Comparison of ENCODE assay signal across 8 cellular contexts in the genomic region with DNA sequence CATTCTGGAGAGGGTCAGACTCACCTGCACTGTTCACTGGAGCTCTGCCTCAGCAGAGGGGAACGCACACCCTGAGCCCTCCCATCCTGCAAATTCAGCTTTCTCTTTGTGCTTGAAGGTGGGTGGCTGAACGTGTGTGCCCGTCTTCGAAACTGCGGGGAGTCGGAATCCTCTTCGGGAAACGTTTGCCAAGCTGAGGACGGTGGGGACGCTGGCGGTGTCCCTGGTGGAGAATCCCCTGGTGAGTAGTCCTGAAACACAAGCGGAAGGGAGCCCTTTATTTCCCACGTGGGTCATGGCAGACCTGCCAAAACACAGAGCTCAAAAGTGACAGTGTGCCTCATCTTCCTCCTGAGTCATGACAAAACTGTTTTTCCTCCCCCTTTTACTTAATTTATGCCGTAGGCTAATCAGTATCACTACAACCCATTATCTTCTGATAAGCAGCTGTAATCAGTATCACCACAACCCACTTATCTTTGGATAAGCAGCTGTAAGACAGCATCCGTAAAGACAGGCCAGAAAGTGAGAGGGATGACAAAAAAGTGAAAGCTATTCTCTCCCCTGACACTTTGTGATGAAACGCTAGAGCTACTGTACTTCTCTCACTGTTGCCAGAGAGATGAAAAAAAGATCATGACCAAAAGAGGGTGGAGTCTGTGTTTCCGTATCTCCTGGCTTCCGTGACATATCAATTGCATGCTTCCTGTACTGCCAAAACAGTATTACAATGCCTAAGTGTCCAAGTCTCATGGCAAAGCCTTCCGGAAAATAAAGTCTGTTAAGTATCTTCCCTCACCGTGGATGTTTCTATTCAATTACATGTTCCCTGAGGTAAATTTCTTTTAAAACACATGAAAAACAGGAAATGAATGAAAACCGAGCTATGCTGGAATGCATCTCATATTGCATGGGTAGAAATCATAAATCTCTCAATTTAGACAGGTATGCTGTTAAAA.
DNase-seq lines count a peak whose midpoint lies in the region; ATAC-seq, FAIRE-seq and TF ChIP-seq lines count a peak whose summit lies in the region.

No MANE protein-coding gene starts in this region.

- H3K4me3 ChIP-seq in mesodermal cell (ENCODE audit: extremely low read depth, insufficient read depth, low read length, poor library complexity, severe bottlenecking) (peak overlapping the region; percentile 7), thymus (ENCODE audit: low read length) (peak overlapping the region; percentile 36), thyroid gland (replicated peaks in 1 of 3) (no peak overlapping the region), prostate gland (no peak overlapping the region)

- peaks cover 4% of the 10 kb centered on the region for H3K36me3 Mint-ChIP-seq in activated naive CD8-positive, alpha-beta T cell treated with anti-CD3 and anti-CD28 coated beads, Interleukin-2, amount 10 ng/mL, durations not matched to agents 7 days and 5 days

- ATAC-seq in HG02588 (IDR thresholded peaks at IDR 0.05; ENCODE audit: unreplicated experiment): peak; percentile 92
- ATAC-seq in activated naive CD8-positive, alpha-beta T cell treated with anti-CD3 and anti-CD28 coated beads, Interleukin-2, amount 10 ng/mL, durations not matched to agents 7 days and 5 days (ENCODE audit: low read depth): peak; percentile 90

- POLR2A ChIA-PET in activated naive CD8-positive, alpha-beta T cell treated with anti-CD3 and anti-CD28 coated beads, Interleukin-2, amount 10 ng/mL, durations not matched to agents 7 days and 5 days (lab: Charles Lee): interaction anchor here (0.7 to 2.1 kb wide), 16 partner anchors 8 to 1666 kb away, joined by 3 to 22 read pairs (median 4); partner anchors contain the start of genes TBC1D4 and UCHL3

- H3K36me3 ChIP-seq in mesodermal cell (ENCODE audit: control insufficient read depth, insufficient read depth, low read length) (no peaks in the 10 kb centered on the region), thymus (ENCODE audit: control insufficient read depth, insufficient read depth) (no peaks in the 10 kb centered on the region), thyroid gland (peaks cover 0 to 7% of the 10 kb centered on the region in 2 donors), prostate gland (no peaks in the 10 kb centered on the region)

- TF ChIP-seq POLR2A in GM12892 (IDR thresholded peaks at IDR 0.05; ENCODE audit: low read depth, low read length) (peak; percentile 47), thyroid gland (IDR thresholded peaks at IDR 0.05) (no peak), prostate gland (IDR thresholded peaks at IDR 0.05) (no peak)

- peak; percentile 90 for FAIRE-seq in GM12892 (lab: Jason Lieb, UNC)

- peak overlapping the region; percentile 98 for H3K27ac Mint-ChIP-seq in activated naive CD8-positive, alpha-beta T cell treated with anti-CD3 and anti-CD28 coated beads, Interleukin-2, amount 10 ng/mL, durations not matched to agents 7 days and 5 days

- H3K9me3 Mint-ChIP-seq in activated naive CD8-positive, alpha-beta T cell treated with anti-CD3 and anti-CD28 coated beads, Interleukin-2, amount 10 ng/mL, durations not matched to agents 7 days and 5 days: no peaks in the 10 kb centered on the region

- peak overlapping the region; percentile 95 for H3K4me3 Mint-ChIP-seq in activated naive CD8-positive, alpha-beta T cell treated with anti-CD3 and anti-CD28 coated beads, Interleukin-2, amount 10 ng/mL, durations not matched to agents 7 days and 5 days

- H3K4me1 ChIP-seq in mesodermal cell (ENCODE audit: control insufficient read depth, insufficient read depth, low read length, poor library complexity, severe bottlenecking) (peaks cover 10% of the 10 kb centered on the region), thymus (ENCODE audit: control insufficient read depth, insufficient read depth, low read length) (no peaks in the 10 kb centered on the region), thyroid gland (peaks cover 0 to 6% of the 10 kb centered on the region in 2 donors), prostate gland (replicated peaks) (no peaks in the 10 kb centered on the region)

- H3K9me3 ChIP-seq in mesodermal cell (ENCODE audit: control insufficient read depth, low read length): no peaks in the 10 kb centered on the region
- H3K9me3 ChIP-seq in thymus (ENCODE audit: control insufficient read depth): no peaks in the 10 kb centered on the region
- no peaks in the 10 kb centered on the region for H3K9me3 ChIP-seq in thyroid gland
- H3K9me3 ChIP-seq in prostate gland: no peaks in the 10 kb centered on the region

- H3K27ac ChIP-seq in mesodermal cell (ENCODE audit: low read depth, low read length, severe bottlenecking) (peak overlapping the region; percentile 23), thymus (ENCODE audit: low read depth) (peak overlapping the region; percentile 77), thyroid gland (peak overlapping the region in 1 of 3 donors; percentile 36), prostate gland (no peak overlapping the region)

- intact Hi-C loops in thyroid gland (cut with DNase I): no loop called here
- intact Hi-C loops in prostate gland (cut with DNase I): no loop called here

- DNase-seq in GM12892 (ENCODE audit: insufficient read length): peak; percentile 17
- peak; percentile 68 for DNase-seq in RPMI7951 (ENCODE audit: low read depth)
- DNase-seq in activated naive CD8-positive, alpha-beta T cell treated with anti-CD3 and anti-CD28 coated beads, Interleukin-2, amount 10 ng/mL, durations not matched to agents 7 days and 5 days: peak; percentile 67
- no peak for DNase-seq in thyroid gland
- DNase-seq in prostate gland (ENCODE audit: low spot score): no peak

- 74 to 79% methylated on average over 15 to 19 of the region's 21 CpGs for WGBS in mesodermal cell (ENCODE audit: insufficient coverage in 2 of 2), 2 experiments
- WGBS in thymus: 49% methylated on average over 21 of the region's 21 CpGs
- 67 to 73% methylated on average over 21 of the region's 21 CpGs for WGBS in thyroid gland, 2 donors
- whole genome bisulfite sequencing in prostate gland: 75% methylated on average over 21 of the region's 21 CpGs

- H3K4me1 Mint-ChIP-seq in activated naive CD8-positive, alpha-beta T cell treated with anti-CD3 and anti-CD28 coated beads, Interleukin-2, amount 10 ng/mL, durations not matched to agents 7 days and 5 days: peaks cover 34% of the 10 kb centered on the region

- no peak for TF ChIP-seq CTCF in thyroid gland (IDR thresholded peaks at IDR 0.05)
- no peak for TF ChIP-seq CTCF in prostate gland (IDR thresholded peaks at IDR 0.05)

- no peaks in the 10 kb centered on the region for H3K27me3 ChIP-seq in thymus (ENCODE audit: control insufficient read depth, insufficient read depth)
- no peaks in the 10 kb centered on the region for H3K27me3 ChIP-seq in thyroid gland
- no peaks in the 10 kb centered on the region for H3K27me3 ChIP-seq in prostate gland (replicated peaks; ENCODE audit: insufficient read depth)

- no peaks in the 10 kb centered on the region for H3K27me3 Mint-ChIP-seq in activated naive CD8-positive, alpha-beta T cell treated with anti-CD3 and anti-CD28 coated beads, Interleukin-2, amount 10 ng/mL, durations not matched to agents 7 days and 5 days

Comparison
In these comparisons a context has a peak if more than half of its experiments do, and no peak if none do; other contexts are left out.
1. DNase-seq: peak in GM12892 (single experiment), RPMI7951 (single experiment) and activated naive CD8-positive, alpha-beta T cell treated with anti-CD3 and anti-CD28 coated beads, Interleukin-2, amount 10 ng/mL, durations not matched to agents 7 days and 5 days (single experiment); none in thyroid gland (0 of 2) and prostate gland (single experiment).
2. H3K27ac ChIP-seq: peak in mesodermal cell (single experiment) and thymus (single experiment); none in prostate gland (0 of 2).
3. H3K4me3 ChIP-seq: peak in mesodermal cell (single experiment) and thymus (single experiment); none in thyroid gland (0 of 3) and prostate gland (0 of 2).